22 cellular contexts compared by ENCODE assay signal in genomic region chr13:41515491-41516139, GRCh38.
"Had no signal": no experiment of that assay in that cellular context is flagged by ENCODE, and none has a peak within 500 bp of the region (broad histone marks: within the 10 kb centered on the region; RNA-seq: fewer than 3 reads in every experiment).

No MANE protein-coding gene starts in this region.

- H3K36me3 ChIP-seq: colonic mucosa, esophagus muscularis mucosa, gastrocnemius medialis, heart right ventricle, spleen, stomach, thoracic aorta had no signal

- H3K27ac Mint-ChIP-seq: nephron had no signal

- H3K4me3 ChIP-seq: colonic mucosa, esophagus muscularis mucosa, gastrocnemius medialis, heart right ventricle, psoas muscle, spleen, stomach, thoracic aorta had no signal

- ATAC-seq: gastrocnemius medialis, heart right ventricle, left lobe of liver, psoas muscle, sciatic nerve had no signal

- H3K4me1 ChIP-seq: colonic mucosa, esophagus muscularis mucosa, gastrocnemius medialis, psoas muscle, spleen, stomach had no signal

- H3K4me3 Mint-ChIP-seq: nephron had no signal

- DNase-seq: colonic mucosa; effector CD8-positive, alpha-beta T cell; gastrocnemius medialis; heart right ventricle; hypothalamus; mammary epithelial cell; psoas muscle; retina; spleen; stimulated activated CD4-positive, alpha-beta T cell treated with anti-CD3 and anti-CD28 coated beads, Interleukin-15, amount 100 ng/mL, for 24 hours; stimulated activated CD4-positive, alpha-beta T cell treated with anti-CD3 and anti-CD28 coated beads, Interleukin-1b, Interleukin-23, amount 100 ng/mL, for 48 hours; stimulated activated CD4-positive, alpha-beta T cell treated with anti-CD3 and anti-CD28 coated beads, Interleukin-4, amount 100 ng/mL, for 24 hours; stimulated activated naive CD4-positive, alpha-beta T cell; stomach; substantia nigra; trophoblast cell had no signal

- H3K27me3 ChIP-seq: colonic mucosa, esophagus muscularis mucosa, gastrocnemius medialis, heart right ventricle, spleen, stomach had no signal

- H3K27ac ChIP-seq: colonic mucosa, epithelial cell of prostate, esophagus muscularis mucosa, gastrocnemius medialis, heart right ventricle, psoas muscle, spleen, stomach, thoracic aorta had no signal

- H3K9me3 ChIP-seq: colonic mucosa, esophagus muscularis mucosa, gastrocnemius medialis, psoas muscle, spleen, stomach, thoracic aorta had no signal

- H3K4me1 Mint-ChIP-seq: nephron had no signal
